In the genomic region with DNA sequence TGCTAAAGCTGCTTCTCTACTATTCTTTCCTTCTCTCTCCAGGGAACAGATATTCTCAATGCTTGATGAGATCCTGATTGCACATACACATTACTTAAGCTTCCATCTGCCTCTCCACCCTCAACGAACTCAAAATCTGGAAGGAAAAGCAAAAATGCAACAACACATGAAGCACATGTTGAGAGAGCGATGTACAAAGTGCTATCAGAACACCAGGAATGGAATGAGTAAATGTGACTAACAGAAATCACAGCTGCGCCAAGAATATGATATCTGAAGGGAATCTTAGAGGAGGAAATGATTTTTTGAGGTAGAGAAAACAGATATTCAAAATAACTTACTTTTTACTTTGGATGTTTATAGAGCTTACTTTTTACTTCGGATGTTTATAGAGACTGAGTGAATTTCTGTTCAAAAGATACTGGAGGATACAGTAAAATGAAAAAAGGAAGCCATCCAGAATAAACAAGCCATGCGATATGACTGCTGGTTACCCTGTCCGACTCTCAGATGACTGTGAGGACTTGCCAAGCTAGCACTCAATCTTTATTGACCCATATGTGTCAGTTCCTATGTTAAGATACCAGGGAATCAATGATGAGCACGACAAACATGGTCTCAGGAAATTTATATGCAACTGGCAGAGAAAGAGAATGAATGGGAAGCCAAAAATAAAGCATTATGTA, we compare ENCODE assay signal across 14 cellular contexts.
DNase-seq lines count a peak whose midpoint lies in the region; TF ChIP-seq lines count a peak whose summit lies in the region.
"Had no signal": no experiment of that assay in that cellular context is flagged by ENCODE, and none has a peak within 500 bp of the region (broad histone marks: within the 10 kb centered on the region; RNA-seq: fewer than 3 reads in every experiment).

No MANE protein-coding gene starts in this region.

- H2BK15ac ChIP-seq in neuronal stem cell (ENCODE audit: low read length), result no peak overlapping the region

- no peak overlapping the region for H2BK12ac ChIP-seq in neuronal stem cell (ENCODE audit: low read length)

- no peak overlapping the region for H3K9ac ChIP-seq in neuronal stem cell (ENCODE audit: low read depth, low read length, poor library complexity)
- H3K9ac ChIP-seq: BLaER1 treated with 17β-estradiol and CSF1 and Interleukin-3, amounts not matched to agents 10 nM and 100 nM had no signal

- H3K4me1 ChIP-seq in SJSA1 (replicated peaks) (peaks cover 34% of the 10 kb centered on the region), neuronal stem cell (ENCODE audit: control insufficient read depth in 2 of 2, insufficient read depth in 1 of 2, low read depth in 1 of 2, low read length in 2 of 2) (peaks cover 15 to 16% of the 10 kb centered on the region in 2 donors)

- H2BK5ac ChIP-seq in neuronal stem cell (ENCODE audit: low read length), result no peak overlapping the region

- DNase-seq in AG10803 (ENCODE audit: low read depth) (peak; percentile 89), SJSA1 (ENCODE audit: low read depth in 1 of 2, low spot score in 2 of 2) (no peak), fibroblast of the aortic adventitia (ENCODE audit: low read depth) (peak; percentile 91), neuronal stem cell (ENCODE audit: low spot score) (no peak), DMS153 (lab: John Stamatoyannopoulos, UW) (no peak), NCI-H2196 treated with DMSO at 0.1 percent for 48 hours (lab: John Stamatoyannopoulos, UW; ENCODE audit: unreplicated experiment) (no peak), pons (ENCODE audit: low spot score) (no peak), erythroblast (lab: John Stamatoyannopoulos, UW) (no peak)
- DNase-seq: activated CD8-positive, alpha-beta T cell treated with anti-CD3 and anti-CD28 coated beads, Interleukin-2, amount 10 ng/mL, durations not matched to agents 7 days and 5 days; activated naive CD4-positive, alpha-beta T cell; NCI-H1048; NCI-H510A treated with DMSO at 0.1 percent for 48 hours; ovary had no signal

- TF ChIP-seq POLR2A in erythroblast (IDR thresholded peaks at IDR 0.05; ENCODE audit: low read length), result no peak

- TF ChIP-seq CTCF in AG10803 (conservative IDR thresholded peaks at IDR 0.05; ENCODE audit: low read length) (no peak), fibroblast of the aortic adventitia (IDR thresholded peaks at IDR 0.05; ENCODE audit: insufficient read depth, low read length) (no peak)

- H3K23ac ChIP-seq in neuronal stem cell (ENCODE audit: low read depth, low read length, poor library complexity), result no peak overlapping the region

- no peak overlapping the region for H2BK120ac ChIP-seq in neuronal stem cell (ENCODE audit: low read depth, low read length)

- no peak overlapping the region for H3K4ac ChIP-seq in neuronal stem cell (ENCODE audit: low read length)

- no peak overlapping the region for H2AFZ ChIP-seq in neuronal stem cell (ENCODE audit: low read length)

- H2AK5ac ChIP-seq in neuronal stem cell (ENCODE audit: low read depth, low read length), result no peak overlapping the region

- H3K4me2 ChIP-seq in neuronal stem cell (ENCODE audit: insufficient read depth, low read length, poor library complexity, severe bottlenecking), result no peak overlapping the region

- H3K27ac ChIP-seq in SJSA1, result 0 out of 2 replicates have a peak overlapping the region, but pooled peaks have one; percentile 0
- no peak overlapping the region for H3K27ac ChIP-seq in neuronal stem cell (replicated peaks; ENCODE audit: low read length)
- H3K27ac ChIP-seq: BLaER1 treated with 17β-estradiol and CSF1 and Interleukin-3, amounts not matched to agents 10 nM and 100 nM; ovary had no signal

- no peak overlapping the region for H4K91ac ChIP-seq in neuronal stem cell (ENCODE audit: low read depth, low read length, poor library complexity)

- no peak overlapping the region for H3K14ac ChIP-seq in neuronal stem cell (ENCODE audit: low read length)

- H3K27me3 ChIP-seq in SJSA1 (replicated peaks), result no peaks in the 10 kb centered on the region
- peaks cover 0 to 3% (median 0%) of the 10 kb centered on the region in 3 experiments for H3K27me3 ChIP-seq in neuronal stem cell (ENCODE audit: control insufficient read depth in 3 of 3, insufficient read depth in 3 of 3, low read depth in 1 of 3, low read length in 3 of 3)
- H3K27me3 ChIP-seq: BLaER1 treated with 17β-estradiol and CSF1 and Interleukin-3, amounts not matched to agents 10 nM and 100 nM had no signal

- H3K36me3 ChIP-seq in SJSA1, result peaks cover 15% of the 10 kb centered on the region
- peaks cover 0 to 5% of the 10 kb centered on the region in 2 donors for H3K36me3 ChIP-seq in neuronal stem cell (replicated peaks in 1 of 2; ENCODE audit: control insufficient read depth in 2 of 2, insufficient read depth in 2 of 2, low read length in 2 of 2)
- H3K36me3 ChIP-seq: ovary had no signal

- H3K9me3 ChIP-seq in SJSA1 (replicated peaks) (no peaks in the 10 kb centered on the region), neuronal stem cell (replicated peaks in 1 of 2; ENCODE audit: control insufficient read depth in 2 of 2, insufficient read depth in 1 of 2, low read depth in 1 of 2, low read length in 2 of 2) (peaks cover 0 to 22% of the 10 kb centered on the region in 2 donors)
- H3K9me3 ChIP-seq: ovary had no signal

- peaks cover 3% of the 10 kb centered on the region for H3K79me1 ChIP-seq in neuronal stem cell (ENCODE audit: low read depth, low read length)

- H3K18ac ChIP-seq in neuronal stem cell (ENCODE audit: low read length), result no peak overlapping the region

- H4K8ac ChIP-seq in neuronal stem cell (ENCODE audit: low read depth, low read length), result peak overlapping the region; percentile 78

- no CpG with 5 or more reads among the region's 7 CpGs for WGBS in neuronal stem cell (ENCODE audit: extremely low coverage in 2 of 2, insufficient read length in 2 of 2, insufficient replicate concordance in 1 of 2), 2 donors

- H3K4me3 ChIP-seq in AG10803 (ENCODE audit: low read length) (no peak overlapping the region; the same call in 1 of the 2 replicates), SJSA1 (no peak overlapping the region), fibroblast of the aortic adventitia (ENCODE audit: low read depth, low read length) (peak overlapping the region; percentile 29), neuronal stem cell (ENCODE audit: low read length in 2 of 2) (no peak overlapping the region)
- H3K4me3 ChIP-seq: BLaER1 treated with 17β-estradiol and CSF1 and Interleukin-3, amounts not matched to agents 10 nM and 100 nM; ovary had no signal

Comparison
In these comparisons a context has a peak if more than half of its experiments do, and no peak if none do; other contexts are left out.
1. DNase-seq: peak in AG10803 (single experiment) and fibroblast of the aortic adventitia (single experiment); none in SJSA1 (0 of 2), neuronal stem cell (single experiment), DMS153 (single experiment), NCI-H2196 treated with DMSO at 0.1 percent for 48 hours (single experiment), pons (single experiment) and erythroblast (0 of 2).